In genomic region chr9:121650220-121651013, GRCh38 we compare ENCODE assay signal across 8 cellular contexts. TPM values are rescaled to one million over a fixed set of nuclear protein-coding genes. Genes with fewer than 3 reads are reported as not detected.
A peak's percentile ranks its signal among the peaks of the same experiment; 100 is the strongest.
DNase-seq lines count a peak whose midpoint lies in the region; ATAC-seq and TF ChIP-seq lines count a peak whose summit lies in the region.

No MANE protein-coding gene starts in this region.

- CTCF ChIA-PET in Caco-2 (lab: Charles Lee), result interaction anchor here (0.8 to 1.8 kb wide), 8 partner anchors 10 to 105 kb away, joined by 3 to 15 read pairs (median 4); no protein-coding TSS in a partner anchor

- H3K4me1 ChIP-seq in Caco-2, result peaks cover 22% of the 10 kb centered on the region

- H3K9me3 ChIP-seq in Caco-2, result no peaks in the 10 kb centered on the region

- no peak for ATAC-seq in GM21717 (IDR thresholded peaks at IDR 0.05; ENCODE audit: unreplicated experiment)

- no peaks in the 10 kb centered on the region for H3K27me3 Mint-ChIP-seq in Caco-2 (ENCODE audit: insufficient read depth, unreplicated experiment)
- H3K27me3 Mint-ChIP-seq in activated T-helper 2 cell treated with anti-CD3 and anti-CD28 coated beads, Interferon-gamma antibody, Interleukin-2, Interleukin-4, amounts not matched to agents 10 μg/mL and 5 μg/mL and 100 μg/mL, durations not matched to agents 14 hours and 24 hours and 36 hours (ENCODE audit: low read depth), result peaks cover 53% of the 10 kb centered on the region

- H3K27me3 ChIP-seq in Caco-2 (replicated peaks; ENCODE audit: control insufficient read depth, insufficient read depth, low read length), result no peaks in the 10 kb centered on the region

- no peaks in the 10 kb centered on the region for H3K9me3 Mint-ChIP-seq in Caco-2 (ENCODE audit: unreplicated experiment)
- H3K9me3 Mint-ChIP-seq in activated T-helper 2 cell treated with anti-CD3 and anti-CD28 coated beads, Interferon-gamma antibody, Interleukin-2, Interleukin-4, amounts not matched to agents 10 μg/mL and 5 μg/mL and 100 μg/mL, durations not matched to agents 14 hours and 24 hours and 36 hours, result no peaks in the 10 kb centered on the region

- BruUV-seq in Caco-2 (replicated peaks; lab: Mats Ljungman, UMichigan), result no TSS peak

- H3K4me1 Mint-ChIP-seq in Caco-2 (ENCODE audit: low read depth, unreplicated experiment), result peaks cover 18% of the 10 kb centered on the region
- no peaks in the 10 kb centered on the region for H3K4me1 Mint-ChIP-seq in activated T-helper 2 cell treated with anti-CD3 and anti-CD28 coated beads, Interferon-gamma antibody, Interleukin-2, Interleukin-4, amounts not matched to agents 10 μg/mL and 5 μg/mL and 100 μg/mL, durations not matched to agents 14 hours and 24 hours and 36 hours (ENCODE audit: low read depth)

- peak overlapping the region; percentile 18 for H3K27ac Mint-ChIP-seq in Caco-2 (ENCODE audit: unreplicated experiment)
- no peak overlapping the region for H3K27ac Mint-ChIP-seq in activated T-helper 2 cell treated with anti-CD3 and anti-CD28 coated beads, Interferon-gamma antibody, Interleukin-2, Interleukin-4, amounts not matched to agents 10 μg/mL and 5 μg/mL and 100 μg/mL, durations not matched to agents 14 hours and 24 hours and 36 hours

- peak overlapping the region; percentile 69 for H3K4me3 ChIP-seq in Caco-2 (ENCODE audit: low read depth, low read length)

- DNase-seq in Caco-2 (peak; percentile 94 to 95), LoVo (ENCODE audit: low spot score) (peak; percentile 78), iPS-NIHi11 (ENCODE audit: low spot score) (peak; percentile 78), SIG-M5 (lab: John Stamatoyannopoulos, UW) (no peak)
- DNase-seq in activated T-cell treated with anti-CD3 and anti-CD28 coated beads, Interleukin-2, amount 50 U/mL, for 48 hours, result peak; percentile 36 to 49
- DNase-seq in stimulated activated CD8-positive, alpha-beta memory T cell treated with anti-CD3 and anti-CD28 coated beads, Interleukin-4, amount 100 ng/mL, for 24 hours (ENCODE audit: low read depth), result peak; percentile 23
- DNase-seq in activated T-helper 2 cell treated with anti-CD3 and anti-CD28 coated beads, Interferon-gamma antibody, Interleukin-2, Interleukin-4, amounts not matched to agents 10 μg/mL and 5 μg/mL and 100 μg/mL, durations not matched to agents 14 hours and 24 hours and 36 hours (ENCODE audit: low spot score), result no peak

- peaks cover 4% of the 10 kb centered on the region for H3K36me3 Mint-ChIP-seq in Caco-2 (ENCODE audit: insufficient read depth, unreplicated experiment)
- no peaks in the 10 kb centered on the region for H3K36me3 Mint-ChIP-seq in activated T-helper 2 cell treated with anti-CD3 and anti-CD28 coated beads, Interferon-gamma antibody, Interleukin-2, Interleukin-4, amounts not matched to agents 10 μg/mL and 5 μg/mL and 100 μg/mL, durations not matched to agents 14 hours and 24 hours and 36 hours (ENCODE audit: low read depth)

- TF ChIP-seq CTCF in Caco-2 (IDR thresholded peaks at IDR 0.05; ENCODE audit: insufficient read depth in 1 of 2, low read depth in 1 of 2, low read length in 1 of 2, severe bottlenecking in 1 of 2, unreplicated experiment in 1 of 2), result no peak

- peak overlapping the region; percentile 73 for H3K4me3 Mint-ChIP-seq in Caco-2 (ENCODE audit: unreplicated experiment)
- no peak overlapping the region for H3K4me3 Mint-ChIP-seq in activated T-helper 2 cell treated with anti-CD3 and anti-CD28 coated beads, Interferon-gamma antibody, Interleukin-2, Interleukin-4, amounts not matched to agents 10 μg/mL and 5 μg/mL and 100 μg/mL, durations not matched to agents 14 hours and 24 hours and 36 hours (ENCODE audit: low read depth)

- no peaks in the 10 kb centered on the region; the same call in 1 of the 2 replicates for H3K36me3 ChIP-seq in Caco-2 (ENCODE audit: control insufficient read depth, insufficient read depth, low read length)

- POLR2A ChIA-PET in Caco-2 (lab: Charles Lee), result interaction anchor here (0.5 to 0.6 kb wide), 3 partner anchors 41 to 364 kb away, joined by 3 read pairs; no protein-coding TSS in a partner anchor

- intact Hi-C loops in Caco-2 (cut with micrococcal nuclease; ENCODE audit: unreplicated experiment), result loop anchor here (1.0 to 5.0 kb wide), 3 partner anchors 17 to 87 kb away; no protein-coding TSS in a partner anchor
- intact Hi-C loops in activated T-helper 2 cell treated with anti-CD3 and anti-CD28 coated beads, Interferon-gamma antibody, Interleukin-2, Interleukin-4, amounts not matched to agents 10 μg/mL and 5 μg/mL and 100 μg/mL, durations not matched to agents 14 hours and 24 hours and 36 hours (cut with micrococcal nuclease), result no loop called here

RNA-seq across cellular contexts. Expression of gene DAB2IP, which starts 1.0 kb away (rescaled TPM):
- 18.0 and 26.0 TPM in 2 replicates for total RNA-seq in Caco-2 (2022)
- 0.02 TPM in 1 of 2 replicates, not detected in the other for total RNA-seq in activated T-helper 2 cell treated with anti-CD3 and anti-CD28 coated beads, Interferon-gamma antibody, Interleukin-2, Interleukin-4, amounts not matched to agents 10 μg/mL and 5 μg/mL and 100 μg/mL, durations not matched to agents 14 hours and 24 hours and 36 hours

Comparison
In these comparisons a context has a peak if more than half of its experiments do, and no peak if none do; other contexts are left out.
1. DNase-seq: peak in Caco-2 (2 of 2), LoVo (single experiment), activated T-cell treated with anti-CD3 and anti-CD28 coated beads, Interleukin-2, amount 50 U/mL, for 48 hours (2 of 2), iPS-NIHi11 (single experiment) and stimulated activated CD8-positive, alpha-beta memory T cell treated with anti-CD3 and anti-CD28 coated beads, Interleukin-4, amount 100 ng/mL, for 24 hours (single experiment); none in SIG-M5 (single experiment) and activated T-helper 2 cell treated with anti-CD3 and anti-CD28 coated beads, Interferon-gamma antibody, Interleukin-2, Interleukin-4, amounts not matched to agents 10 μg/mL and 5 μg/mL and 100 μg/mL, durations not matched to agents 14 hours and 24 hours and 36 hours (single experiment).
2. RNA of gene DAB2IP, which starts 1.0 kb away (total RNA-seq): 18.0 to 26.0 TPM in Caco-2; 0.02 TPM in activated T-helper 2 cell treated with anti-CD3 and anti-CD28 coated beads, Interferon-gamma antibody, Interleukin-2, Interleukin-4, amounts not matched to agents 10 μg/mL and 5 μg/mL and 100 μg/mL, durations not matched to agents 14 hours and 24 hours and 36 hours; every median in the first group is over 10 times any median in the second.